In the genomic region with DNA sequence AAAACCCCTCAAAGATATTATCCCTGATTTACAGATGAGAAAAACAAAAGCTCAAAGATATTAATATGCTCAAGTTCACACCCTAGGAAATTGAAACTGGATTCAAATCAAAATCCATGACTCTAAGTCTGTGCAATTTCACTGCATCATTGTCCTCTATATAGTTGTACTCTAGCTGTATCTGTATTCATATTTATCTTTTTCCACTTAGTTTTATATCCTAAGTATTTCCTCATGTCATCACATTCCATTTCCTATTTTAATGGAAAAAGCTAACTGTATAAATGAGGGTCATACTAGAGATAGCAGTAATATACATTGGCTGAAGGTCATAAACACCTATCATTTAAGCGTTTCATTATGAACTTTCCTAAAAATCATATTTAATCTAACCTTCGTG, we compare ENCODE assay signal across 2 cellular contexts.
TF ChIP-seq lines count a peak whose summit lies in the region.

No MANE protein-coding gene starts in this region.

TF ChIP-seq in HCT116, 20 proteins besides CTCF, POLR2A, EP300 and RAD21:
- TF ChIP-seq EGR1 (IDR thresholded peaks at IDR 0.05; ENCODE audit: low read depth) (no peak), ZFX (IDR thresholded peaks at IDR 0.05) (no peak), ZNF274 (IDR thresholded peaks at IDR 0.05; ENCODE audit: low read depth, low read length) (no peak), MAX (IDR thresholded peaks at IDR 0.05) (no peak), CEBPB (IDR thresholded peaks at IDR 0.05; ENCODE audit: low read depth) (no peak), SP1 (IDR thresholded peaks at IDR 0.05; ENCODE audit: low read depth) (no peak), SIN3A (IDR thresholded peaks at IDR 0.05; ENCODE audit: low read depth) (no peak)
- TF ChIP-seq, protein P1, sequence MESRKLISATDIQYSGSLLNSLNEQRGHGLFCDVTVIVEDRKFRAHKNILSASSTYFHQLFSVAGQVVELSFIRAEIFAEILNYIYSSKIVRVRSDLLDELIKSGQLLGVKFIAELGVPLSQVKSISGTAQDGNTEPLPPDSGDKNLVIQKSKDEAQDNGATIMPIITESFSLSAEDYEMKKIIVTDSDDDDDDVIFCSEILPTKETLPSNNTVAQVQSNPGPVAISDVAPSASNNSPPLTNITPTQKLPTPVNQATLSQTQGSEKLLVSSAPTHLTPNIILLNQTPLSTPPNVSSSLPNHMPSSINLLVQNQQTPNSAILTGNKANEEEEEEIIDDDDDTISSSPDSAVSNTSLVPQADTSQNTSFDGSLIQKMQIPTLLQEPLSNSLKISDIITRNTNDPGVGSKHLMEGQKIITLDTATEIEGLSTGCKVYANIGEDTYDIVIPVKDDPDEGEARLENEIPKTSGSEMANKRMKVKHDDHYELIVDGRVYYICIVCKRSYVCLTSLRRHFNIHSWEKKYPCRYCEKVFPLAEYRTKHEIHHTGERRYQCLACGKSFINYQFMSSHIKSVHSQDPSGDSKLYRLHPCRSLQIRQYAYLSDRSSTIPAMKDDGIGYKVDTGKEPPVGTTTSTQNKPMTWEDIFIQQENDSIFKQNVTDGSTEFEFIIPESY (IDR thresholded peaks at IDR 0.05; ENCODE audit: extremely low read depth, insufficient replicate concordance, low read length), result no peak

TF ChIP-seq in endothelial cell of umbilical vein, 7 proteins besides CTCF, POLR2A, EP300 and RAD21:
- TF ChIP-seq FOS (IDR thresholded peaks at IDR 0.05; ENCODE audit: borderline replicate concordance, insufficient read depth, low read length), result no peak
- TF ChIP-seq MYC (IDR thresholded peaks at IDR 0.05; ENCODE audit: low read depth, low read length), result no peak
- no peak for TF ChIP-seq GATA2 (IDR thresholded peaks at IDR 0.05; ENCODE audit: insufficient read depth, insufficient read length, low read depth, low read length)
- TF ChIP-seq JUN (IDR thresholded peaks at IDR 0.05; ENCODE audit: borderline replicate concordance, insufficient read depth, insufficient read length, low read depth), result no peak
- TF ChIP-seq MAX (IDR thresholded peaks at IDR 0.05; ENCODE audit: insufficient read depth, insufficient read length), result no peak
- TF ChIP-seq POLR2AphosphoS5 (IDR thresholded peaks at IDR 0.05; ENCODE audit: insufficient read depth, low read depth, low read length), result no peak
- TF ChIP-seq EZH2 (IDR thresholded peaks at IDR 0.05; ENCODE audit: borderline replicate concordance, low read depth, low read length, severe bottlenecking), result no peak
